ENCODE assay signal across 24 cellular contexts in genomic region chr5:6372251-6373080, GRCh38. TPM values are rescaled to one million over a fixed set of nuclear protein-coding genes. Genes with fewer than 3 reads are reported as not detected.
A peak's percentile ranks its signal among the peaks of the same experiment; 100 is the strongest.
DNase-seq lines count a peak whose midpoint lies in the region; ATAC-seq, FAIRE-seq and TF ChIP-seq lines count a peak whose summit lies in the region.
"Had no signal": no experiment of that assay in that cellular context is flagged by ENCODE, and none has a peak within 500 bp of the region (broad histone marks: within the 10 kb centered on the region; RNA-seq: fewer than 3 reads in every experiment).

No MANE protein-coding gene starts in this region.

- FAIRE-seq in endothelial cell of umbilical vein (lab: Jason Lieb, UNC): peak; percentile 90
- FAIRE-seq: colon had no signal

- peaks cover 71 to 90% of the 10 kb centered on the region in 2 experiments for H3K36me3 ChIP-seq in HEK293 (ENCODE audit: control insufficient read depth in 2 of 2, insufficient read depth in 1 of 2, low read length in 2 of 2)
- H3K36me3 ChIP-seq in endothelial cell of umbilical vein (ENCODE audit: control insufficient read depth in 2 of 2, extremely low read depth in 1 of 2, insufficient read depth in 2 of 2, low read length in 2 of 2): peaks cover 32 to 36% of the 10 kb centered on the region in 2 experiments

- no peaks in the 10 kb centered on the region for H3K9me3 ChIP-seq in HEK293 (ENCODE audit: control insufficient read depth, insufficient read depth, low read depth, low read length)
- no peaks in the 10 kb centered on the region for H3K9me3 ChIP-seq in endothelial cell of umbilical vein (replicated peaks; ENCODE audit: control insufficient read depth, insufficient read depth, low read length)
- H3K9me3 ChIP-seq: BE2C, breast epithelium had no signal

- H3K4me1 ChIP-seq in HEK293 (ENCODE audit: control insufficient read depth, insufficient read depth, low read length): peaks cover 6% of the 10 kb centered on the region; the same call in 1 of the 2 replicates
- H3K4me1 ChIP-seq in endothelial cell of umbilical vein (ENCODE audit: control insufficient read depth, extremely low read depth, insufficient read depth, low read length): peaks cover 37% of the 10 kb centered on the region
- H3K4me1 ChIP-seq: BE2C had no signal

- DNase-seq in activated T-cell treated with anti-CD3 and anti-CD28 coated beads, Interleukin-2, amount 50 U/mL, for 72 hours: no peak
- DNase-seq in activated T-cell treated with anti-CD3 and anti-CD28 coated beads, Interleukin-2, amount 50 U/mL, for 4 hours: no peak
- peak; percentile 82 for DNase-seq in endothelial cell of umbilical vein (ENCODE audit: low read depth, low spot score)
- DNase-seq in natural killer cell treated with Interleukin-12 subunit alpha and Interleukin-12 subunit beta and Interleukin-15 and Interleukin-18, amount 100 ng/mL, for 72 hours (ENCODE audit: low spot score): no peak
- DNase-seq in activated gamma-delta T cell (lab: John Stamatoyannopoulos, UW): no peak
- DNase-seq in glomerular visceral epithelial cell (ENCODE audit: extremely low spot score): no peak
- DNase-seq: activated CD4-positive, alpha-beta T cell treated with anti-CD3 and anti-CD28 coated beads for 36 hours; activated effector memory CD4-positive, alpha-beta T cell treated with Interleukin-2 at 50 U/mL for 16 hours; amygdala; BE2C; DMS53; GDM1; Karpas-422; left cardiac atrium; NCI-H510A; NK-92 treated with Interleukin-12 subunit alpha and Interleukin-12 subunit beta, amount 100 ng/mL, for 24 hours; nucleus accumbens; stimulated activated CD4-positive, alpha-beta T cell treated with anti-CD3 and anti-CD28 coated beads, Interleukin-2, amount 100 ng/mL, for 48 hours; stimulated activated naive CD4-positive, alpha-beta T cell treated with Interleukin-2 at 50 U/mL for 16 hours had no signal

- dilution Hi-C loops in endothelial cell of umbilical vein (cut with MboI; ENCODE audit: extremely low pct_ligation_motif_present, low sequenced_read_pairs): no loop called here

- peak overlapping the region; percentile 24 for H3K27ac Mint-ChIP-seq in activated T-cell treated with anti-CD3 and anti-CD28 coated beads, Interleukin-2, amount 50 U/mL, for 72 hours
- peak overlapping the region; percentile 36 to 47 for H3K27ac Mint-ChIP-seq in natural killer cell treated with Interleukin-12 subunit alpha and Interleukin-12 subunit beta and Interleukin-15 and Interleukin-18, amount 100 ng/mL, for 72 hours

- intact Hi-C loops in endothelial cell of umbilical vein (cut with micrococcal nuclease): loop anchor here (1.0 to 10.0 kb wide), 6 partner anchors 47 to 878 kb away; partner anchors contain the start of gene UBE2QL1

- H3K4me1 Mint-ChIP-seq in activated T-cell treated with anti-CD3 and anti-CD28 coated beads, Interleukin-2, amount 50 U/mL, for 72 hours (ENCODE audit: low read depth): peaks cover 39% of the 10 kb centered on the region
- H3K4me1 Mint-ChIP-seq in activated T-cell treated with anti-CD3 and anti-CD28 coated beads, Interleukin-2, amount 50 U/mL, for 4 hours (ENCODE audit: low read depth): peaks cover 35% of the 10 kb centered on the region
- H3K4me1 Mint-ChIP-seq in natural killer cell treated with Interleukin-12 subunit alpha and Interleukin-12 subunit beta and Interleukin-15 and Interleukin-18, amount 100 ng/mL, for 72 hours (ENCODE audit: low read depth in 2 of 2): peaks cover 38 to 54% of the 10 kb centered on the region in 2 donors

- no peaks in the 10 kb centered on the region for H3K27me3 Mint-ChIP-seq in activated T-cell treated with anti-CD3 and anti-CD28 coated beads, Interleukin-2, amount 50 U/mL, for 72 hours (ENCODE audit: low read depth)
- H3K27me3 Mint-ChIP-seq in activated T-cell treated with anti-CD3 and anti-CD28 coated beads, Interleukin-2, amount 50 U/mL, for 4 hours (ENCODE audit: low read depth): no peaks in the 10 kb centered on the region
- no peaks in the 10 kb centered on the region for H3K27me3 Mint-ChIP-seq in natural killer cell treated with Interleukin-12 subunit alpha and Interleukin-12 subunit beta and Interleukin-15 and Interleukin-18, amount 100 ng/mL, for 72 hours
- H3K27me3 Mint-ChIP-seq: activated CD4-positive, alpha-beta T cell treated with anti-CD3 and anti-CD28 coated beads for 36 hours had no signal

- H3K9ac ChIP-seq in endothelial cell of umbilical vein (replicated peaks; ENCODE audit: extremely low read depth, insufficient read depth, low read length): peak overlapping the region; percentile 54

- no peak overlapping the region for H3K4me3 Mint-ChIP-seq in activated T-cell treated with anti-CD3 and anti-CD28 coated beads, Interleukin-2, amount 50 U/mL, for 72 hours
- no peak overlapping the region for H3K4me3 Mint-ChIP-seq in activated T-cell treated with anti-CD3 and anti-CD28 coated beads, Interleukin-2, amount 50 U/mL, for 4 hours
- peak overlapping the region; percentile 16 for H3K4me3 Mint-ChIP-seq in natural killer cell treated with Interleukin-12 subunit alpha and Interleukin-12 subunit beta and Interleukin-15 and Interleukin-18, amount 100 ng/mL, for 72 hours
- H3K4me3 Mint-ChIP-seq: activated CD4-positive, alpha-beta T cell treated with anti-CD3 and anti-CD28 coated beads for 36 hours had no signal

- CTCF ChIA-PET in HEK293 (lab: Yijun Ruan, JAX) (interaction anchor here (0.6 to 1.4 kb wide), 3 partner anchors 10 to 569 kb away, joined by 3 to 4 read pairs (median 3); no protein-coding TSS in a partner anchor), endothelial cell of umbilical vein (lab: Charles Lee) (interaction anchor here (0.8 to 4.0 kb wide), 6 partner anchors 50 to 373 kb away, joined by 3 to 24 read pairs (median 4); no protein-coding TSS in a partner anchor)

- no peaks in the 10 kb centered on the region for H3K9me3 Mint-ChIP-seq in activated T-cell treated with anti-CD3 and anti-CD28 coated beads, Interleukin-2, amount 50 U/mL, for 72 hours
- H3K9me3 Mint-ChIP-seq in activated T-cell treated with anti-CD3 and anti-CD28 coated beads, Interleukin-2, amount 50 U/mL, for 4 hours: no peaks in the 10 kb centered on the region
- no peaks in the 10 kb centered on the region for H3K9me3 Mint-ChIP-seq in natural killer cell treated with Interleukin-12 subunit alpha and Interleukin-12 subunit beta and Interleukin-15 and Interleukin-18, amount 100 ng/mL, for 72 hours

- peak overlapping the region; percentile 62 for H3K4me2 ChIP-seq in endothelial cell of umbilical vein (ENCODE audit: insufficient read depth, low read length)
- H3K4me2 ChIP-seq: smooth muscle cell had no signal

- H3K4me3 ChIP-seq in HEK293 (ENCODE audit: low read depth, low read length): no peak overlapping the region
- no peak overlapping the region for H3K4me3 ChIP-seq in endothelial cell of umbilical vein (replicated peaks in 1 of 3; ENCODE audit: insufficient read depth in 1 of 3, low read depth in 1 of 3, low read length in 3 of 3)
- H3K4me3 ChIP-seq: breast epithelium, smooth muscle cell had no signal

- peaks cover 40% of the 10 kb centered on the region for H3K79me2 ChIP-seq in endothelial cell of umbilical vein (ENCODE audit: control insufficient read depth, insufficient read depth, low read length)

- peaks cover 15 to 34% of the 10 kb centered on the region in 2 donors for H3K36me3 Mint-ChIP-seq in activated T-cell treated with anti-CD3 and anti-CD28 coated beads, Interleukin-2, amount 50 U/mL, for 72 hours (ENCODE audit: insufficient read depth in 2 of 2)
- H3K36me3 Mint-ChIP-seq in activated T-cell treated with anti-CD3 and anti-CD28 coated beads, Interleukin-2, amount 50 U/mL, for 4 hours (ENCODE audit: insufficient read depth): peaks cover 64% of the 10 kb centered on the region
- peaks cover 53% of the 10 kb centered on the region for H3K36me3 Mint-ChIP-seq in natural killer cell treated with Interleukin-12 subunit alpha and Interleukin-12 subunit beta and Interleukin-15 and Interleukin-18, amount 100 ng/mL, for 72 hours

- H3K27ac ChIP-seq in HEK293 (ENCODE audit: extremely low read depth, low read depth, low read length) (no peak overlapping the region), endothelial cell of umbilical vein (ENCODE audit: insufficient read depth, low read depth, low read length) (peak overlapping the region; percentile 97)

- no peak for TF ChIP-seq POLR2A in endothelial cell of umbilical vein (IDR thresholded peaks at IDR 0.05; ENCODE audit: low read depth, low read length)

- ATAC-seq in activated T-cell treated with anti-CD3 and anti-CD28 coated beads, Interleukin-2, amount 50 U/mL, for 72 hours (replicated peaks in 1 of 2): no peak
- ATAC-seq in activated T-cell treated with anti-CD3 and anti-CD28 coated beads, Interleukin-2, amount 50 U/mL, for 4 hours: no peak
- peak in 1 of 2 donors; percentile 39 for ATAC-seq in natural killer cell treated with Interleukin-12 subunit alpha and Interleukin-12 subunit beta and Interleukin-15 and Interleukin-18, amount 100 ng/mL, for 72 hours
- ATAC-seq in GM19452 (IDR thresholded peaks at IDR 0.05; ENCODE audit: unreplicated experiment): no peak
- ATAC-seq: activated CD4-positive, alpha-beta T cell treated with anti-CD3 and anti-CD28 coated beads for 36 hours had no signal

- H3K9me1 ChIP-seq in endothelial cell of umbilical vein (replicated peaks; ENCODE audit: control insufficient read depth, extremely low read depth, insufficient read depth, low read length): no peaks in the 10 kb centered on the region

- TF ChIP-seq CTCF in HEK293 (tag by site-specific recombination; IDR thresholded peaks at IDR 0.05) (no peak), endothelial cell of umbilical vein (IDR thresholded peaks at IDR 0.05; ENCODE audit: extremely low read depth in 1 of 2, insufficient read depth in 1 of 2, low read depth in 1 of 2, low read length in 2 of 2) (no peak)

- POLR2A ChIA-PET in HEK293 (lab: Yijun Ruan, JAX) (no interaction called here), endothelial cell of umbilical vein (lab: Charles Lee) (no interaction called here)

- no peak overlapping the region for H2AFZ ChIP-seq in endothelial cell of umbilical vein (ENCODE audit: low read depth, low read length)

- no peaks in the 10 kb centered on the region for H3K27me3 ChIP-seq in endothelial cell of umbilical vein (ENCODE audit: control insufficient read depth in 2 of 2, insufficient read depth in 2 of 2, low read length in 2 of 2)
- H3K27me3 ChIP-seq: BE2C, breast epithelium had no signal

- TSS peak; percentile 11 for BruUV-seq in endothelial cell of umbilical vein (replicated peaks; lab: Mats Ljungman, UMichigan)

- H4K20me1 ChIP-seq in endothelial cell of umbilical vein (replicated peaks; ENCODE audit: control insufficient read depth, extremely low read depth, insufficient read depth, low read length): no peaks in the 10 kb centered on the region

RNA-seq across cellular contexts. Expression of gene MED10, which starts 5.9 kb away (rescaled TPM):
- total RNA-seq in activated T-cell treated with anti-CD3 and anti-CD28 coated beads, Interleukin-2, amount 50 U/mL, for 72 hours: 10 to 100 TPM; 77.0 to 82.6 TPM
- total RNA-seq in activated T-cell treated with anti-CD3 and anti-CD28 coated beads, Interleukin-2, amount 50 U/mL, for 4 hours: 10 to 100 TPM; 82.1 to 97.3 (median 83.5) TPM
- 55.6 and 57.8 TPM in 2 replicates for total RNA-seq in endothelial cell of umbilical vein
- polyA plus RNA-seq in endothelial cell of umbilical vein: 49.8 and 56.3 TPM in 2 replicates
- 60.2 and 65.5 TPM in 2 replicates for polyA plus RNA-seq in endothelial cell of umbilical vein (2011; cell fraction: cytosol; rRNA removed)
- 55.0 and 80.6 TPM in 2 replicates for polyA plus RNA-seq in endothelial cell of umbilical vein (2011; cell fraction: nucleus; rRNA removed)
- polyA plus RNA-seq in endothelial cell of umbilical vein (2012): 53.5 and 68.5 TPM in 2 replicates
- polyA minus RNA-seq in endothelial cell of umbilical vein: 9.9 and 16.5 TPM in 2 replicates
- 16.0 TPM for polyA minus RNA-seq in endothelial cell of umbilical vein (2011; cell fraction: cytosol; rRNA and poly(A)+ RNA removed)
- 32.0 and 32.4 TPM in 2 replicates for polyA minus RNA-seq in endothelial cell of umbilical vein (2011; cell fraction: nucleus; rRNA and poly(A)+ RNA removed)
- 10 to 100 TPM; 49.9 to 55.8 TPM for total RNA-seq in natural killer cell treated with Interleukin-12 subunit alpha and Interleukin-12 subunit beta and Interleukin-15 and Interleukin-18, amount 100 ng/mL, for 72 hours
